In the genomic region with DNA sequence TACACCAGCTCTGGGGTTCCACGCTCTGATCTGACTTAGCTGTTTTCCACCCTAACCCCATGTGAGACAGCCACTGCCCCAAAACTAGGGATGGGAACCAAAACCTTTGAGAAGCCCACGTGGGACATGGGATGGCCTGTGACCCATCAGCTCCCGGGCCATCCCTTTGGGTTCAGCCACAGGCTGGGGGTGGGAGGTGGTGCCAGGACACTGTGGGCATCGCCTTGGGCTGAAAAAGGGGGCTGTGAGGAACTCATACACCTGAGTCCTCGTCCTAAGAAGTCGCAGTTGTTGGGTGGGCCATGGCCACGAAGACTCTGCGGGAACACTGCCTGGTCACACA, we compare ENCODE assay signal across 28 cellular contexts.
"Had no signal": no experiment of that assay in that cellular context is flagged by ENCODE, and none has a peak within 500 bp of the region (broad histone marks: within the 10 kb centered on the region; RNA-seq: fewer than 3 reads in every experiment).

No MANE protein-coding gene starts in this region.

- H3K4me1 ChIP-seq: adrenal gland, body of pancreas, esophagus muscularis mucosa, foreskin keratinocyte, gastrocnemius medialis, heart left ventricle had no signal

- H3K27ac ChIP-seq: adrenal gland, body of pancreas, coronary artery, dorsolateral prefrontal cortex, esophagus muscularis mucosa, foreskin keratinocyte, gastrocnemius medialis, heart left ventricle had no signal

- H3K36me3 ChIP-seq: adrenal gland, esophagus muscularis mucosa, gastrocnemius medialis, heart left ventricle had no signal

- H3K4me1 Mint-ChIP-seq: activated naive CD8-positive, alpha-beta T cell treated with anti-CD3 and anti-CD28 coated beads, Interleukin-2, amount 50 U/mL, for 24 hours; activated T-helper 17 cell treated with anti-CD3 and anti-CD28 coated beads, Interleukin-2, amount 50 U/mL, for 72 hours had no signal

- H3K9me3 Mint-ChIP-seq: activated CD8-positive, alpha-beta T cell treated with anti-CD3 and anti-CD28 coated beads for 36 hours; activated naive CD4-positive, alpha-beta T cell treated with anti-CD3 and anti-CD28 coated beads, Interleukin-2, amount 50 U/mL, for 72 hours; activated naive CD8-positive, alpha-beta T cell treated with anti-CD3 and anti-CD28 coated beads, Interleukin-2, amount 50 U/mL, for 24 hours; activated T-cell treated with anti-CD3 and anti-CD28 coated beads, Interleukin-2, amount 50 U/mL, for 4 hours; activated T-helper 17 cell treated with anti-CD3 and anti-CD28 coated beads, Interleukin-2, amount 50 U/mL, for 72 hours; dendritic cell treated with granulocyte-macrophage colony-stimulating factor and Interleukin-4, amounts not matched to agents 40 ng/mL and 50 ng/mL, for 4 days; effector memory CD8-positive, alpha-beta T cell had no signal

- H3K36me3 Mint-ChIP-seq: activated naive CD4-positive, alpha-beta T cell treated with anti-CD3 and anti-CD28 coated beads, Interleukin-2, amount 50 U/mL, for 72 hours had no signal

- H3K27me3 Mint-ChIP-seq: activated CD8-positive, alpha-beta T cell treated with anti-CD3 and anti-CD28 coated beads for 36 hours; activated naive CD8-positive, alpha-beta T cell treated with anti-CD3 and anti-CD28 coated beads, Interleukin-2, amount 50 U/mL, for 24 hours; activated T-helper 17 cell treated with anti-CD3 and anti-CD28 coated beads, Interleukin-2, amount 50 U/mL, for 72 hours had no signal

- H3K4me3 Mint-ChIP-seq: activated CD8-positive, alpha-beta T cell treated with anti-CD3 and anti-CD28 coated beads for 36 hours; activated naive CD8-positive, alpha-beta T cell treated with anti-CD3 and anti-CD28 coated beads, Interleukin-2, amount 50 U/mL, for 24 hours; activated T-cell treated with anti-CD3 and anti-CD28 coated beads, Interleukin-2, amount 50 U/mL, for 4 hours; activated T-helper 17 cell treated with anti-CD3 and anti-CD28 coated beads, Interleukin-2, amount 50 U/mL, for 72 hours; dendritic cell treated with granulocyte-macrophage colony-stimulating factor and Interleukin-4, amounts not matched to agents 40 ng/mL and 50 ng/mL, for 4 days; effector memory CD8-positive, alpha-beta T cell had no signal

- H3K27ac Mint-ChIP-seq: activated CD8-positive, alpha-beta T cell treated with anti-CD3 and anti-CD28 coated beads for 36 hours; activated naive CD4-positive, alpha-beta T cell treated with anti-CD3 and anti-CD28 coated beads, Interleukin-2, amount 50 U/mL, for 72 hours; activated naive CD8-positive, alpha-beta T cell treated with anti-CD3 and anti-CD28 coated beads, Interleukin-2, amount 50 U/mL, for 24 hours; activated T-helper 17 cell treated with anti-CD3 and anti-CD28 coated beads, Interleukin-2, amount 50 U/mL, for 72 hours; dendritic cell treated with granulocyte-macrophage colony-stimulating factor and Interleukin-4, amounts not matched to agents 40 ng/mL and 50 ng/mL, for 4 days; effector memory CD8-positive, alpha-beta T cell had no signal

- H3K27me3 ChIP-seq: adrenal gland, body of pancreas, foreskin keratinocyte, gastrocnemius medialis had no signal

- H3K4me3 ChIP-seq: adrenal gland, body of pancreas, coronary artery, dorsolateral prefrontal cortex, esophagus muscularis mucosa, gastrocnemius medialis, heart left ventricle had no signal

- ATAC-seq: activated CD8-positive, alpha-beta T cell treated with anti-CD3 and anti-CD28 coated beads for 36 hours; activated naive CD4-positive, alpha-beta T cell treated with anti-CD3 and anti-CD28 coated beads, Interleukin-2, amount 50 U/mL, for 72 hours; activated naive CD8-positive, alpha-beta T cell treated with anti-CD3 and anti-CD28 coated beads, Interleukin-2, amount 50 U/mL, for 24 hours; activated T-cell treated with anti-CD3 and anti-CD28 coated beads, Interleukin-2, amount 50 U/mL, for 4 hours; activated T-helper 17 cell treated with anti-CD3 and anti-CD28 coated beads, Interleukin-2, amount 50 U/mL, for 72 hours; body of pancreas; effector memory CD8-positive, alpha-beta T cell; foreskin keratinocyte; gastrocnemius medialis; heart left ventricle had no signal

- H3K9me3 ChIP-seq: adrenal gland, body of pancreas, gastrocnemius medialis, heart left ventricle had no signal

- DNase-seq: activated CD4-positive, alpha-beta T cell treated with anti-CD3 and anti-CD28 coated beads for 48 hours; activated CD4-positive, alpha-beta T cell treated with anti-CD3 and anti-CD28 coated beads, Interleukin-2, amount 50 U/mL, for 1 hour; activated CD4-positive, alpha-beta T cell treated with anti-CD3 and anti-CD28 coated beads, Interleukin-2, amount 50 U/mL, for 48 hours; activated CD8-positive, alpha-beta memory T cell treated with anti-CD3 and anti-CD28 coated beads for 24 hours; activated CD8-positive, alpha-beta T cell treated with anti-CD3 and anti-CD28 coated beads for 36 hours; activated effector memory CD4-positive, alpha-beta T cell treated with Interleukin-2 at 50 U/mL for 16 hours; activated gamma-delta T cell treated with Interleukin-2 at 50 U/mL for 16 hours; activated naive CD4-positive, alpha-beta T cell treated with Interleukin-2 at 50 U/mL for 16 hours; activated naive CD8-positive, alpha-beta T cell treated with anti-CD3 and anti-CD28 coated beads, Interleukin-2, amount 50 U/mL, for 24 hours; activated T-cell treated with anti-CD3 and anti-CD28 coated beads, Interleukin-2, amount 50 U/mL, for 4 hours; adrenal gland; amygdala; body of pancreas; central memory CD4-positive, alpha-beta T cell; cerebellar nuclear complex; effector memory CD8-positive, alpha-beta T cell; erythroblast; foreskin keratinocyte; gastrocnemius medialis; glutamatergic neuron; T-helper 2 cell had no signal
